15 cellular contexts compared by ENCODE assay signal in the genomic region with DNA sequence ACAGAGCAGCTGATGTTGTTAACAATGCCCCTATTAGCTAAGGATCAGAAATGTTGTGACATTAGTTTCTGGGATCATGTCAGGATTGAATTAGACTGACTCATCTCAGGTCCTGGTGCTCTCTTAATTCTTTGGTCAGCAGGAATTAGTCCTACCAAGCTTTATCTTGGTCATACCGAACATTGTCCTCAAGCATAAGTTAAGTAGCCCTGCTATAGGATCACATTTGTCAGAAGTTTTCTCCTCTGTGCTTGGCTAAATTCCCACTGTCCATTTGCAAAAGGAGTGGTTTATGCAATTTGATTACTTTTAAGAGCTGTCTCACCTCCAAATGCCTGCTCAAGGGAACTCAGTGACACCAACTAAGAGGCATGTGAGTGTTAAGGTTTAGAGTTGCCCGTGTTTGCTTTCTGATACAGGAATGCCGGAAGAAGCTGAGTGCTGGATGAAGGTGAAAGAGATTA. TPM values are rescaled to one million over a fixed set of nuclear protein-coding genes. Genes with fewer than 3 reads are reported as not detected.
A peak's percentile ranks its signal among the peaks of the same experiment; 100 is the strongest.
DNase-seq lines count a peak whose midpoint lies in the region; ATAC-seq, FAIRE-seq and TF ChIP-seq lines count a peak whose summit lies in the region.
"Had no signal": no experiment of that assay in that cellular context is flagged by ENCODE, and none has a peak within 500 bp of the region (broad histone marks: within the 10 kb centered on the region; RNA-seq: fewer than 3 reads in every experiment).

No MANE protein-coding gene starts in this region.

- H3K9ac ChIP-seq in neural progenitor cell = no peak overlapping the region

- H3K4me1 ChIP-seq in left ventricle myocardium inferior (peaks cover 22% of the 10 kb centered on the region), neural progenitor cell (peaks cover 4% of the 10 kb centered on the region)

- H3K9me3 Mint-ChIP-seq in neural progenitor cell = no peaks in the 10 kb centered on the region

- ATAC-seq in HG02870 (IDR thresholded peaks at IDR 0.05; ENCODE audit: unreplicated experiment) = no peak

- peak; percentile 57 for FAIRE-seq in GM12892 (lab: Jason Lieb, UNC)

- H3K36me3 ChIP-seq in WERI-Rb-1 (no peaks in the 10 kb centered on the region), left ventricle myocardium inferior (no peaks in the 10 kb centered on the region), neural progenitor cell (no peaks in the 10 kb centered on the region)
- H3K36me3 ChIP-seq: MG63 had no signal

- H3K27me3 ChIP-seq in WERI-Rb-1 (ENCODE audit: insufficient read depth, low read depth, severe bottlenecking) (no peaks in the 10 kb centered on the region), left ventricle myocardium inferior (ENCODE audit: low read depth) (no peaks in the 10 kb centered on the region), neural progenitor cell (no peaks in the 10 kb centered on the region)
- H3K27me3 ChIP-seq: MG63 had no signal

- DNase-seq in GM12892 (ENCODE audit: insufficient read length) (no peak), WERI-Rb-1 (peak; percentile 10), left ventricle myocardium inferior (no peak), retinal pigment epithelial cell (ENCODE audit: low read depth) (peak; percentile 77), G401 (ENCODE audit: low spot score) (no peak), neural progenitor cell (ENCODE audit: low spot score) (no peak), C1 segment of cervical spinal cord (lab: John Stamatoyannopoulos, UW) (no peak)
- DNase-seq: activated T-cell treated with anti-CD3 and anti-CD28 coated beads, Interleukin-2, amount 50 U/mL, for 1 hour; MG63; NCI-H774; stimulated activated CD4-positive, alpha-beta T cell treated with anti-CD3 and anti-CD28 coated beads, Interleukin-4, amount 100 ng/mL, for 4 hours; T-helper 9 cell had no signal

- no peaks in the 10 kb centered on the region for H3K36me3 Mint-ChIP-seq in neural progenitor cell

- TF ChIP-seq POLR2A in GM12892 (IDR thresholded peaks at IDR 0.05; ENCODE audit: low read depth, low read length) = no peak

- H4K20me1 ChIP-seq in neural progenitor cell (ENCODE audit: low read depth) = no peaks in the 10 kb centered on the region

- H3K4me3 ChIP-seq in WERI-Rb-1 (ENCODE audit: low read depth, low read length) (no peak overlapping the region), left ventricle myocardium inferior (no peak overlapping the region), retinal pigment epithelial cell (ENCODE audit: low read length) (no peak overlapping the region), neural progenitor cell (no peak overlapping the region)
- H3K4me3 ChIP-seq: MG63 had no signal

- H3K9me3 ChIP-seq in WERI-Rb-1 (ENCODE audit: severe bottlenecking) = no peaks in the 10 kb centered on the region
- H3K9me3 ChIP-seq in left ventricle myocardium inferior (replicated peaks) = no peaks in the 10 kb centered on the region
- no peaks in the 10 kb centered on the region for H3K9me3 ChIP-seq in neural progenitor cell (ENCODE audit: low read depth)
- H3K9me3 ChIP-seq: MG63 had no signal

- H3F3A ChIP-seq in neural progenitor cell (ENCODE audit: low read depth) = no peaks in the 10 kb centered on the region

- peaks cover 2% of the 10 kb centered on the region for H3K4me1 Mint-ChIP-seq in neural progenitor cell

- in situ Hi-C loops in G401 (cut with HindIII; ENCODE audit: low sequenced_read_pairs) = no loop called here

- TF ChIP-seq CTCF in WERI-Rb-1 (IDR thresholded peaks at IDR 0.05; ENCODE audit: low read depth, low read length) (no peak), left ventricle myocardium inferior (IDR thresholded peaks at IDR 0.05; ENCODE audit: borderline replicate concordance) (no peak), retinal pigment epithelial cell (conservative IDR thresholded peaks at IDR 0.05; ENCODE audit: low read depth, low read length) (no peak), neural progenitor cell (IDR thresholded peaks at IDR 0.05) (no peak)

- H3K27ac Mint-ChIP-seq in neural progenitor cell = no peak overlapping the region

- no peaks in the 10 kb centered on the region for H3K79me2 ChIP-seq in neural progenitor cell (ENCODE audit: low read depth)

- H3K27ac ChIP-seq in WERI-Rb-1 (no peak overlapping the region), left ventricle myocardium inferior (replicated peaks) (peak overlapping the region; percentile 48), neural progenitor cell (no peak overlapping the region)

- no peak overlapping the region for H3K4me2 ChIP-seq in neural progenitor cell

- H2AFZ ChIP-seq in neural progenitor cell (replicated peaks) = no peak overlapping the region

- no peaks in the 10 kb centered on the region for H3K27me3 Mint-ChIP-seq in neural progenitor cell (ENCODE audit: insufficient read depth, low read depth)

- no peak overlapping the region for H3K4me3 Mint-ChIP-seq in neural progenitor cell

- intact Hi-C loops in left ventricle myocardium inferior (cut with micrococcal nuclease) = loop anchor here (5.0 to 10.0 kb wide), 2 partner anchors 496 to 584 kb away; no protein-coding TSS in a partner anchor

RNA-seq across cellular contexts. Expression of a gene that starts 48.4 kb away (rescaled TPM):
- 1.5 TPM for polyA plus RNA-seq in GM12892 (2012; ENCODE audit: missing spikeins)
- total RNA-seq in left ventricle myocardium inferior (0.58 TPM), neural progenitor cell (ENCODE audit: low replicate concordance) (not detected in 2 replicates)
- total RNA-seq in G401 (2014; rRNA removed; shearing (Covaris generic)) = not detected in 2 replicates
- total RNA-seq: cerebellum had no signal
- polyA plus RNA-seq: neural cell had no signal

Comparison
In these comparisons a context has a peak if more than half of its experiments do, and no peak if none do; other contexts are left out.
1. DNase-seq: peak in WERI-Rb-1 (single experiment) and retinal pigment epithelial cell (single experiment); none in GM12892 (single experiment), left ventricle myocardium inferior (single experiment), G401 (single experiment), neural progenitor cell (single experiment) and C1 segment of cervical spinal cord (0 of 14).